Comparison of ENCODE assay signal across 8 cellular contexts in the genomic region with DNA sequence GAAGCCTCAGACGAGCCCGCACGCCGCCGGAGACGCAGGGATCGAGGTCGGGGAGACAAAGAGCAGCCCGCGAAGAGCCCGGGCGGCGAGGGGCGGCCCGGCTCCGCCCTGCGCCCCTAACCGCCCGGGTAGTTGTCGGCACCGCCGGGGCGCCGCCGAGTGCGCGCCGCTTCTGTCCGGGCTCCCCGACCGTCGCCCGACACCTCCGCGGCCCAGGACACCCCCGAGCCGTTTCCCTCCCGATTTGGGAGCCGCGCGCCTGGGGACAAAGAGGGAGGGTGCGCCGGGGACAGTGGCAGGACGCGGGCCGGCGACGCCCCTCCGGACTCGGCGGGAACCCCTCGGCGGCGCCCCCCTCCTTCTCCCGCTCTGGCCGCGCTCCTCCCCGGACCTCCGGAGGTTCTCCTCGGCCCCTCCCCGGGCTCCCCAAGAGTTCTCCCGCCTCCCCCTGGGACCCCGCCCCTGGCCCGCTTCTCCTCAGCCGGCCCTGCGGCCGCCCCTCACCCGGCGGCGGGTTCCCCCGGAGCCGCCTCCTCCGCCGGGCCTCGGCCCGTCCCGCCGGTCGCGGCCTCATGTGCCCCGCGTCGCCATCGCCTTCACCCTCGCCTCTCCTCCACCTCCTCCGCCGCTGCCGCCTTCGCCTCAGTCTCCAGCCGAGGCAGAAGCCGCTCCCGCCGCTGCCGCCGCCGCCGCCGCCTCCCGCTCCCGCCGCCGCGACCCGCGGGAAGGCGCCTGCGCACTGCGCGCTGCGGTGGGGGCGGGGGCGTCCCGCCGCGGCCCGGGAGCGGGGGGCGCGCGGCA. TPM values are rescaled to one million over a fixed set of nuclear protein-coding genes. Genes with fewer than 3 reads are reported as not detected.
DNase-seq lines count a peak whose midpoint lies in the region; ATAC-seq and TF ChIP-seq lines count a peak whose summit lies in the region.

A gene (minus strand): TSS at position 730 of the 801 bp plus-strand sequence. CDS start 24,470 bp downstream, outside the sequence.

- no peaks in the 10 kb centered on the region for H3K36me3 ChIP-seq in osteoblast (ENCODE audit: insufficient read depth, low read length)

- peaks cover 46% of the 10 kb centered on the region for H3K79me2 ChIP-seq in osteoblast (ENCODE audit: insufficient read depth, low read length)

- DNase-seq in ELF-1 (ENCODE audit: low read depth, low spot score) (peak; percentile 66), LNCaP clone FGC (ENCODE audit: low read depth) (no peak), glomerular endothelial cell (ENCODE audit: extremely low read depth, low read depth, low spot score) (no peak), osteoblast (ENCODE audit: insufficient read length, low spot score, missing footprints) (peak; percentile 91), amniotic stem cell (lab: John Stamatoyannopoulos, UW) (no peak), T1000 (lab: John Stamatoyannopoulos, UW) (no peak)
- peak; percentile 64 for DNase-seq in activated T-cell treated with anti-CD3 and anti-CD28 coated beads, Interleukin-2, amount 50 U/mL, for 24 hours

- H3K4me1 Mint-ChIP-seq in activated T-cell treated with anti-CD3 and anti-CD28 coated beads, Interleukin-2, amount 50 U/mL, for 24 hours (ENCODE audit: low read depth), result peaks cover 14% of the 10 kb centered on the region

- peaks cover 19% of the 10 kb centered on the region for H3K4me1 ChIP-seq in osteoblast (ENCODE audit: insufficient read depth, low read length)

- H3K27ac ChIP-seq in osteoblast (ENCODE audit: low read depth, low read length), result peak within 1 kb of the TSS; percentile 49

- H3K27me3 ChIP-seq in osteoblast (ENCODE audit: insufficient read depth, low read length), result no peaks in the 10 kb centered on the region

- no peak for TF ChIP-seq CTCF in LNCaP clone FGC (IDR thresholded peaks at IDR 0.05; ENCODE audit: control insufficient read depth, extremely low read depth, insufficient read depth)
- no peak for TF ChIP-seq CTCF in osteoblast (IDR thresholded peaks at IDR 0.05; ENCODE audit: extremely low read depth, low read depth, low read length)

- no peak for ATAC-seq in HG02870 (IDR thresholded peaks at IDR 0.05; ENCODE audit: unreplicated experiment)

- H3K4me3 Mint-ChIP-seq in activated T-cell treated with anti-CD3 and anti-CD28 coated beads, Interleukin-2, amount 50 U/mL, for 24 hours, result peak within 1 kb of the TSS; percentile 75

- peak within 1 kb of the TSS; percentile 92 for H2AFZ ChIP-seq in osteoblast (ENCODE audit: low read length)

- peak within 1 kb of the TSS; percentile 88 for H3K4me2 ChIP-seq in osteoblast (ENCODE audit: insufficient read depth, low read length)

- no peaks in the 10 kb centered on the region for H3K9me3 ChIP-seq in osteoblast (ENCODE audit: low read depth, low read length)

- peaks cover 76% of the 10 kb centered on the region for H3K27me3 Mint-ChIP-seq in activated T-cell treated with anti-CD3 and anti-CD28 coated beads, Interleukin-2, amount 50 U/mL, for 24 hours

- peak within 1 kb of the TSS; percentile 54 for H3K4me3 ChIP-seq in LNCaP clone FGC (ENCODE audit: low read depth, low read length)
- peak within 1 kb of the TSS; percentile 85 for H3K4me3 ChIP-seq in osteoblast (ENCODE audit: insufficient read depth, low read length)

- H3K36me3 Mint-ChIP-seq in activated T-cell treated with anti-CD3 and anti-CD28 coated beads, Interleukin-2, amount 50 U/mL, for 24 hours (ENCODE audit: low read depth), result peaks cover 2% of the 10 kb centered on the region

- peaks cover 2% of the 10 kb centered on the region for H4K20me1 ChIP-seq in osteoblast (ENCODE audit: insufficient read depth, low read length)

- peak within 1 kb of the TSS; percentile 72 for H3K27ac Mint-ChIP-seq in activated T-cell treated with anti-CD3 and anti-CD28 coated beads, Interleukin-2, amount 50 U/mL, for 24 hours

- no peaks in the 10 kb centered on the region for H3K9me3 Mint-ChIP-seq in activated T-cell treated with anti-CD3 and anti-CD28 coated beads, Interleukin-2, amount 50 U/mL, for 24 hours

RNA-seq across cellular contexts. Expression of the gene that starts here (rescaled TPM):
- 20.8 and 22.7 TPM in 2 replicates for total RNA-seq in glomerular endothelial cell
- total RNA-seq in osteoblast, result 10.3 and 10.5 TPM in 2 replicates

Comparison
In these comparisons a context has a peak if more than half of its experiments do, and no peak if none do; other contexts are left out.
1. DNase-seq: peak in ELF-1 (single experiment), activated T-cell treated with anti-CD3 and anti-CD28 coated beads, Interleukin-2, amount 50 U/mL, for 24 hours (single experiment) and osteoblast (single experiment); none in LNCaP clone FGC (single experiment), glomerular endothelial cell (single experiment), amniotic stem cell (single experiment) and T1000 (single experiment).